Comparison of ENCODE assay signal across 11 cellular contexts in genomic region chr1:168509875-168510594, GRCh38. TPM values are rescaled to one million over a fixed set of nuclear protein-coding genes. Genes with fewer than 3 reads are reported as not detected.
DNase-seq lines count a peak whose midpoint lies in the region; ATAC-seq lines count a peak whose summit lies in the region.
"Had no signal": no experiment of that assay in that cellular context is flagged by ENCODE, and none has a peak within 500 bp of the region (broad histone marks: within the 10 kb centered on the region; RNA-seq: fewer than 3 reads in every experiment).

No MANE protein-coding gene starts in this region.

- H3K36me3 Mint-ChIP-seq in activated CD4-positive, alpha-beta T cell treated with anti-CD3 and anti-CD28 coated beads, Interleukin-2, amount 10 ng/mL, durations not matched to agents 7 days and 5 days (ENCODE audit: low read depth): peaks cover 10% of the 10 kb centered on the region

- no peak overlapping the region for H3K4me3 Mint-ChIP-seq in activated CD4-positive, alpha-beta T cell treated with anti-CD3 and anti-CD28 coated beads, Interleukin-2, amount 10 ng/mL, durations not matched to agents 7 days and 5 days

- no peak for DNase-seq in activated CD4-positive, alpha-beta T cell treated with anti-CD3 and anti-CD28 coated beads, Interleukin-2, amount 10 ng/mL, durations not matched to agents 7 days and 5 days
- DNase-seq in activated CD4-positive, alpha-beta T cell treated with anti-CD3 and anti-CD28 coated beads, Interleukin-2, amount 50 U/mL, for 1 hour: no peak
- DNase-seq in HuH-7 (ENCODE audit: low spot score) (peak; percentile 15), NCI-H1694 treated with DMSO at 0.1 percent for 48 hours (lab: John Stamatoyannopoulos, UW) (no peak), COR-L47 (lab: John Stamatoyannopoulos, UW) (no peak), NCI-H1105 (lab: John Stamatoyannopoulos, UW) (no peak)
- peak; percentile 45 for DNase-seq in stimulated activated CD8-positive, alpha-beta memory T cell treated with anti-CD3 and anti-CD28 coated beads, Interleukin-4, amount 100 ng/mL, for 48 hours
- DNase-seq: heart right ventricle, T1000 had no signal

- CTCF ChIA-PET in activated CD4-positive, alpha-beta T cell treated with anti-CD3 and anti-CD28 coated beads, Interleukin-2, amount 10 ng/mL, durations not matched to agents 7 days and 5 days (lab: Charles Lee): interaction anchor here (1.3 kb wide), 1 partner anchor 25 kb away, joined by 4 read pairs; no protein-coding TSS in a partner anchor

- H3K4me1 Mint-ChIP-seq in activated CD4-positive, alpha-beta T cell treated with anti-CD3 and anti-CD28 coated beads, Interleukin-2, amount 10 ng/mL, durations not matched to agents 7 days and 5 days: peaks cover 74% of the 10 kb centered on the region

- peak; percentile 81 for ATAC-seq in HG02588 (IDR thresholded peaks at IDR 0.05; ENCODE audit: unreplicated experiment)

- peak overlapping the region; percentile 15 for H3K27ac Mint-ChIP-seq in activated CD4-positive, alpha-beta T cell treated with anti-CD3 and anti-CD28 coated beads, Interleukin-2, amount 10 ng/mL, durations not matched to agents 7 days and 5 days

- H3K9me3 Mint-ChIP-seq in activated CD4-positive, alpha-beta T cell treated with anti-CD3 and anti-CD28 coated beads, Interleukin-2, amount 10 ng/mL, durations not matched to agents 7 days and 5 days: peaks cover 6% of the 10 kb centered on the region

- POLR2A ChIA-PET in activated CD4-positive, alpha-beta T cell treated with anti-CD3 and anti-CD28 coated beads, Interleukin-2, amount 10 ng/mL, durations not matched to agents 7 days and 5 days (lab: Charles Lee): no interaction called here

- H3K27me3 Mint-ChIP-seq in activated CD4-positive, alpha-beta T cell treated with anti-CD3 and anti-CD28 coated beads, Interleukin-2, amount 10 ng/mL, durations not matched to agents 7 days and 5 days: no peaks in the 10 kb centered on the region

RNA-seq across cellular contexts. Expression of gene XCL2, which starts 33.8 kb away (rescaled TPM):
- total RNA-seq in activated CD4-positive, alpha-beta T cell treated with anti-CD3 and anti-CD28 coated beads, Interleukin-2, amount 10 ng/mL, durations not matched to agents 7 days and 5 days: not detected
- total RNA-seq: bronchial epithelial cell had no signal

Comparison
In these comparisons a context has a peak if more than half of its experiments do, and no peak if none do; other contexts are left out.
1. DNase-seq: peak in HuH-7 (single experiment) and stimulated activated CD8-positive, alpha-beta memory T cell treated with anti-CD3 and anti-CD28 coated beads, Interleukin-4, amount 100 ng/mL, for 48 hours (single experiment); none in activated CD4-positive, alpha-beta T cell treated with anti-CD3 and anti-CD28 coated beads, Interleukin-2, amount 10 ng/mL, durations not matched to agents 7 days and 5 days (single experiment), activated CD4-positive, alpha-beta T cell treated with anti-CD3 and anti-CD28 coated beads, Interleukin-2, amount 50 U/mL, for 1 hour (single experiment), NCI-H1694 treated with DMSO at 0.1 percent for 48 hours (single experiment), COR-L47 (single experiment) and NCI-H1105 (single experiment).